In the genomic region with DNA sequence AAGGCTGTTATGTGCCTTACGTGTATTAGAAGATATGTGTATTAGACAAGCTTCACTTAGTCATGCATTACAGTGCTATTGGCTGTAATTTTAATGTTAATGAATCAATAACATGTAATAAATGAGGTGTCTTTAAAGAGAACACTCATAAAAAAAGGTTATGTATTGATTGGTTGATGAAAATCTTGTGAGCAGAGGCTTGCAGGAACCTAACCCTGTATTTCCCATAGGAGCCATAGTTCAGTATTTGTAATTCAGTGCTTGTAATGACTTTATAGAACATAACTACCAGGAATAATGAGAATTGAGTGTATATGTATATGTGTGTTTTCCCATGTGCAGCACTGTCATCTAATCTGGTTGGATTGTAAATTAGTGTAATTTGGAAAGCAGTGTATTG, we compare ENCODE assay signal across 9 cellular contexts.
"Had no signal": no experiment of that assay in that cellular context is flagged by ENCODE, and none has a peak within 500 bp of the region (broad histone marks: within the 10 kb centered on the region; RNA-seq: fewer than 3 reads in every experiment).

No MANE protein-coding gene starts in this region.

- H2AFZ ChIP-seq: GM23248, GM23338 had no signal

- H3K9me3 Mint-ChIP-seq: HFFc6 had no signal

- H3K4me3 ChIP-seq: GM23248, GM23338, HAP-1 had no signal

- H3K27ac ChIP-seq: GM23248 had no signal

- DNase-seq: GM23248, GOT3, H7, H9, HCEC 1CT, HFFc6 had no signal

- H3K4me3 Mint-ChIP-seq: GM23338, H9, HFFc6 had no signal

- H3K36me3 ChIP-seq: HAP-1 had no signal

- H3K4me2 ChIP-seq: GM23338 had no signal

- FAIRE-seq: H54 had no signal

- H3K27ac Mint-ChIP-seq: HFFc6 had no signal

- H3K9ac ChIP-seq: GM23248 had no signal
